In genomic region chr9:37943329-37944265, GRCh38 we compare ENCODE assay signal across 10 cellular contexts. TPM values are rescaled to one million over a fixed set of nuclear protein-coding genes. Genes with fewer than 3 reads are reported as not detected.
A peak's percentile ranks its signal among the peaks of the same experiment; 100 is the strongest.
DNase-seq lines count a peak whose midpoint lies in the region; TF ChIP-seq lines count a peak whose summit lies in the region.
"Had no signal": no experiment of that assay in that cellular context is flagged by ENCODE, and none has a peak within 500 bp of the region (broad histone marks: within the 10 kb centered on the region; RNA-seq: fewer than 3 reads in every experiment).

No MANE protein-coding gene starts in this region.

- WGBS in suprapubic skin, result 45% methylated on average over 11 of the region's 12 CpGs

- H3K4me1 ChIP-seq in A673 (ENCODE audit: insufficient read depth, low read length, poor library complexity, severe bottlenecking) (peaks cover 5% of the 10 kb centered on the region), suprapubic skin (peaks cover 24% of the 10 kb centered on the region)

- intact Hi-C loops in A673 (cut with micrococcal nuclease; ENCODE audit: unreplicated experiment), result no loop called here

- no peaks in the 10 kb centered on the region for H3K27me3 Mint-ChIP-seq in mesothelial cell of epicardium (ENCODE audit: low read depth)

- no peak overlapping the region for H3K27ac ChIP-seq in A673 (ENCODE audit: low read depth, low read length, poor library complexity, severe bottlenecking)
- peak overlapping the region; percentile 46 for H3K27ac ChIP-seq in epithelial cell of prostate
- no peak overlapping the region for H3K27ac ChIP-seq in suprapubic skin

- H3K27me3 ChIP-seq in A673 (replicated peaks; ENCODE audit: insufficient read depth, low read depth, low read length, poor library complexity) (no peaks in the 10 kb centered on the region), suprapubic skin (no peaks in the 10 kb centered on the region)

- in situ Hi-C loops in GM13977 (cut with MboI; ENCODE audit: low pct_unique_long_range_greater_than_20kb, low sequenced_read_pairs, unreplicated experiment), result no loop called here

- peaks cover 90% of the 10 kb centered on the region for H3K4me1 Mint-ChIP-seq in mesothelial cell of epicardium

- H3K4me3 ChIP-seq in A673 (ENCODE audit: low read depth, low read length, poor library complexity, severe bottlenecking) (no peak overlapping the region), suprapubic skin (no peak overlapping the region)

- TF ChIP-seq EP300 in suprapubic skin (IDR thresholded peaks at IDR 0.05), result no peak

- BruUV-seq in A673 (replicated peaks; lab: Mats Ljungman, UMichigan), result no TSS peak

- TF ChIP-seq POLR2A in suprapubic skin (IDR thresholded peaks at IDR 0.05), result no peak

- POLR2A ChIA-PET in A673 (lab: Charles Lee; ENCODE audit: low non-redundant PET), result no interaction called here

- peak overlapping the region; percentile 47 for H3K4me3 Mint-ChIP-seq in mesothelial cell of epicardium
- H3K4me3 Mint-ChIP-seq: T-helper 1 cell treated with Interleukin-12 subunit alpha and Interleukin-12 subunit beta and Interleukin-4 antibody, amounts not matched to agents 30 μg/mL and 1 μg/mL, for 36 hours had no signal

- H3K27ac Mint-ChIP-seq in mesothelial cell of epicardium, result peak overlapping the region; percentile 100
- H3K27ac Mint-ChIP-seq: T-helper 1 cell treated with Interleukin-12 subunit alpha and Interleukin-12 subunit beta and Interleukin-4 antibody, amounts not matched to agents 30 μg/mL and 1 μg/mL, for 36 hours had no signal

- peaks cover 13% of the 10 kb centered on the region for H3K36me3 Mint-ChIP-seq in mesothelial cell of epicardium

- CTCF ChIA-PET in A673 (lab: Charles Lee), result no interaction called here

- DNase-seq in A673 (ENCODE audit: low spot score) (peak; percentile 32), LHCN-M2 (ENCODE audit: low read depth) (peak; percentile 83), epithelial cell of prostate (ENCODE audit: low read depth, low spot score) (no peak), mesothelial cell of epicardium (ENCODE audit: low spot score in 2 of 2, unreplicated experiment in 2 of 2) (no peak), NCI-H1694 treated with DMSO at 0.1 percent for 48 hours (lab: John Stamatoyannopoulos, UW) (no peak), suprapubic skin (ENCODE audit: low spot score in 2 of 2) (no peak), GM13977 (ENCODE audit: low spot score) (no peak)
- no peak for DNase-seq in stimulated activated naive CD4-positive, alpha-beta T cell treated with Interleukin-2 at 50 U/mL for 16 hours (lab: John Stamatoyannopoulos, UW)
- DNase-seq: MM.1S had no signal

- H3K9me3 Mint-ChIP-seq in mesothelial cell of epicardium, result no peaks in the 10 kb centered on the region
- H3K9me3 Mint-ChIP-seq: T-helper 1 cell treated with Interleukin-12 subunit alpha and Interleukin-12 subunit beta and Interleukin-4 antibody, amounts not matched to agents 30 μg/mL and 1 μg/mL, for 36 hours had no signal

- TF ChIP-seq CTCF in A673 (conservative IDR thresholded peaks at IDR 0.05; ENCODE audit: low read depth, low read length) (no peak), mesothelial cell of epicardium (IDR thresholded peaks at IDR 0.05; ENCODE audit: unreplicated experiment) (no peak), suprapubic skin (IDR thresholded peaks at IDR 0.05) (no peak), GM13977 (IDR thresholded peaks at IDR 0.05; ENCODE audit: extremely low read depth, insufficient read depth, missing control alignments) (no peak)

- H3K9me3 ChIP-seq in A673 (ENCODE audit: low read depth, low read length, poor library complexity, severe bottlenecking) (no peaks in the 10 kb centered on the region), suprapubic skin (no peaks in the 10 kb centered on the region)

- H3K36me3 ChIP-seq in A673 (ENCODE audit: insufficient read depth, low read length, poor library complexity, severe bottlenecking) (peaks cover 5% of the 10 kb centered on the region), suprapubic skin (peaks cover 17% of the 10 kb centered on the region)

RNA-seq across cellular contexts. Expression of gene SLC25A51, which starts 39.7 kb away (rescaled TPM):
- total RNA-seq in A673 (2021) (36.3 and 40.8 TPM in 2 replicates), LHCN-M2 (2014; rRNA removed) (43.2 and 44.7 TPM in 2 replicates), mesothelial cell of epicardium (22.1 to 26.0 TPM (median 22.6 TPM) in 3 replicates), suprapubic skin (10 to 100 TPM; 21.0 to 31.6 (median 26.1) TPM)
- 15.2 TPM for polyA plus RNA-seq in LHCN-M2 (2012)

Comparison
In these comparisons a context has a peak if more than half of its experiments do, and no peak if none do; other contexts are left out.
1. DNase-seq: peak in A673 (single experiment) and LHCN-M2 (single experiment); none in epithelial cell of prostate (single experiment), mesothelial cell of epicardium (0 of 2), NCI-H1694 treated with DMSO at 0.1 percent for 48 hours (single experiment), suprapubic skin (0 of 2), stimulated activated naive CD4-positive, alpha-beta T cell treated with Interleukin-2 at 50 U/mL for 16 hours (single experiment) and GM13977 (single experiment).